In the genomic region with DNA sequence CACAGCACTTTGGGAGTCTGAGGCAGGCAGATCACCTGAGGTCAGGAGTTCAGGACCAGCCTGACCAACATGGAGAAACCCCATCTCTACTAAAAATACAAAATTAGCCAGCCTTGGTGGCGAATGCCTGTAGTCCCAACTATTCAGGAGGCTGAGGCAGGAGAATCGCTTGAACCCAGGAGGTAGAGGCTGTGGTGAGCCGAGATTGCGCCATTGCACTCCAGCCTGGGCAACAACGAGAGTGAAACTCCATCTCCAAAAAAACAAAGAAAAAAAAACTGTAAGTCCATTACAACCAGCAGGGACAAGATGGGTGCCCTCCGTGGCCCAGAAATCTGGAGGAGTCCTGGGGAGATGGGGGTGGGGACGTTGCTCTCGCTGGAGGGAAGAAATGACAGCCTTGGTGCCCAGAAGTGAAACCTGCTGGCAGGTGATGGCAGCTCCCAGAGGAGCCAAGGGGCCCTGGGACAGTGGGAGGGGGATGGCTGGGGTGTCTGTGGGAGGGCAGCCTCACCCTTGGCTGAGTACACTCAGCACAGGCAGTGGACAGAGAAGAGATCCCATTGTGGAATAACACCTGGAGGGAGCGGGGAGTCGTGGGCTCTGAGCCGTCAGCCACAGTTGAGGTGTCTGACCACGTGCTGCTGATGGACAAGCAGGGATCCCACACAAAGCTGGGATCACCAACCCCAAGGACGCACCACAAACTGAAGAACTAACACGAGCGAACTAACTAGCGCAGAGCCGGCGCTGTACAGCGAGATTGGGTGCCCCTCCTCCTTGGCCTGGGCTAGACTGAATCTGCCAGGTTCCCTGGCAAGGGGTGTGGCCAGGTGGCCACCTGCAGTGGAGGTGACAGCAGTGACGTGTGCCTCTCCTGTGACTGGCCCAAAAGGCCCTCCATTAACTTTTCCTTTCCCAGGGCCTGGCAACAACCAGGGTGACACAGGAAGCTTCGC, we compare ENCODE assay signal across 16 cellular contexts. TPM values are rescaled to one million over a fixed set of nuclear protein-coding genes. Genes with fewer than 3 reads are reported as not detected.
DNase-seq lines count a peak whose midpoint lies in the region; ATAC-seq, FAIRE-seq and TF ChIP-seq lines count a peak whose summit lies in the region.
"Had no signal": no experiment of that assay in that cellular context is flagged by ENCODE, and none has a peak within 500 bp of the region (broad histone marks: within the 10 kb centered on the region; RNA-seq: fewer than 3 reads in every experiment).

No MANE protein-coding gene starts in this region.

- H3K4me1 ChIP-seq in small intestine (ENCODE audit: control insufficient read depth in 2 of 2, insufficient read depth in 1 of 2, low read depth in 1 of 2, low read length in 1 of 2): peaks cover 0 to 3% of the 10 kb centered on the region in 2 donors
- no peaks in the 10 kb centered on the region for H3K4me1 ChIP-seq in uterus

- 31 to 74% (median 48%) methylated on average over 21 of the region's 21 CpGs for WGBS in small intestine, 3 donors

- peak; percentile 38 for DNase-seq in NCI-H2107 treated with DMSO at 0.1 percent for 48 hours (lab: John Stamatoyannopoulos, UW; ENCODE audit: unreplicated experiment)
- DNase-seq in NCI-H2107 (lab: John Stamatoyannopoulos, UW): no peak
- DNase-seq in NCI-H345 (lab: John Stamatoyannopoulos, UW): peak; percentile 23
- peak; percentile 45 for DNase-seq in ecto neural progenitor cell (ENCODE audit: low spot score)
- DNase-seq in small intestine: peak; percentile 80
- no peak for DNase-seq in uterus
- no peak for DNase-seq in D341Med (ENCODE audit: low spot score)
- DNase-seq: activated effector memory CD4-positive, alpha-beta T cell treated with Interleukin-2 at 50 U/mL for 16 hours; DND-41; dorsolateral prefrontal cortex; mesenchymal stem cell; occipital lobe; stimulated activated naive CD4-positive, alpha-beta T cell had no signal

- no peak overlapping the region for H3K27ac ChIP-seq in small intestine (ENCODE audit: low read depth in 1 of 2, low read length in 1 of 2)
- no peak overlapping the region for H3K27ac ChIP-seq in uterus
- H3K27ac ChIP-seq: KMS-11 had no signal

- no peak for TF ChIP-seq CTCF in uterus (IDR thresholded peaks at IDR 0.05)

- FAIRE-seq in small intestine (lab: Jason Lieb, UNC): no peak

- ATAC-seq in HG03432 (IDR thresholded peaks at IDR 0.05; ENCODE audit: unreplicated experiment): no peak
- ATAC-seq: SK-N-SH treated with all-trans-retinoic acid at 6 μM for 48 hours had no signal

- H3K4me3 ChIP-seq in small intestine (ENCODE audit: low read depth in 1 of 2, low read length in 2 of 2): no peak overlapping the region
- H3K4me3 ChIP-seq in uterus: no peak overlapping the region
- H3K4me3 ChIP-seq: dorsolateral prefrontal cortex had no signal

- no peaks in the 10 kb centered on the region for H3K36me3 ChIP-seq in small intestine (ENCODE audit: control insufficient read depth in 2 of 2, insufficient read depth in 2 of 2, low read length in 2 of 2)
- no peaks in the 10 kb centered on the region for H3K36me3 ChIP-seq in uterus

- H3K9me3 ChIP-seq in small intestine (ENCODE audit: control insufficient read depth, low read depth) (no peaks in the 10 kb centered on the region), uterus (no peaks in the 10 kb centered on the region)

- intact Hi-C loops in uterus (cut with DNase I; ENCODE audit: low total_unique reads): no loop called here

- H3K27me3 ChIP-seq in small intestine (ENCODE audit: control insufficient read depth in 2 of 2, insufficient read depth in 2 of 2, low read length in 2 of 2): no peaks in the 10 kb centered on the region
- H3K27me3 ChIP-seq in uterus: no peaks in the 10 kb centered on the region

- TF ChIP-seq POLR2A in uterus (IDR thresholded peaks at IDR 0.05): no peak

RNA-seq across cellular contexts. Expression of a gene that starts 46.9 kb away (rescaled TPM):
- polyA plus RNA-seq in small intestine: 10 to 100 TPM in 1 of 3 donors, 1 to 10 TPM in 2; 2.2 to 13.4 (median 6.3) TPM
- total RNA-seq in uterus: 10 to 100 TPM in 2 of 4 donors, 1 to 10 TPM in 2; 1.5 to 34.1 (median 8.5) TPM

RNA-seq across cellular contexts. Expression of a gene that starts 53.3 kb away (rescaled TPM):
- polyA plus RNA-seq in small intestine: 10 to 100 TPM; 48.4 to 79.9 (median 78.5) TPM
- 10 to 100 TPM; 50.7 to 55.4 (median 53.3) TPM for total RNA-seq in uterus

Comparison
In these comparisons a context has a peak if more than half of its experiments do, and no peak if none do; other contexts are left out.
1. DNase-seq: peak in NCI-H2107 treated with DMSO at 0.1 percent for 48 hours (single experiment), NCI-H345 (single experiment), ecto neural progenitor cell (single experiment) and small intestine (single experiment); none in NCI-H2107 (single experiment), uterus (0 of 2) and D341Med (single experiment).